2 cellular contexts compared by ENCODE assay signal in the genomic region with DNA sequence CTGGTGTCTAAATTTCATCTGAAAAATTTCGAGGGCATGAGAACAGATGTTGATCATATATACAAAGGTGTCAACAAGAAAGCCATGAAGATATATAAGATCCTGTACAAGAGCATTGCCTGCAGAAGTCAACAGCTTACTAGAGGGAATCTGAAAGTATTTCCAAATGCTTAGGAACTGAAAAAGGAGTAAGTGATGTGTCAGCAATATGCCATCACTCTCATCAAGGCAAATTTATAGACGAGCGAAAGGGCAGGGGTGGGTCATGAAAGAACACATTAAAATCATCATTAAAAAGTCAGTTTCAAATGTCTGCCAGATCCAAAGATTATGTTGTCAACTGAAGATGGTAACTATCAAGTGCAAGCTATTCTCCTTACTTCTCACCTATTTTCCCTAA.
TF ChIP-seq lines count a peak whose summit lies in the region.

No MANE protein-coding gene starts in this region.

TF ChIP-seq in HepG2, 621 proteins besides CTCF, POLR2A, EP300 and RAD21 (continued from another document):
- TF ChIP-seq ZNF512B (CRISPR knock-in tag; IDR thresholded peaks at IDR 0.05; ENCODE audit: borderline replicate concordance) (no peak), MAFF (IDR thresholded peaks at IDR 0.05; ENCODE audit: low read depth, low read length) (peak; percentile 89), MAFK (conservative IDR thresholded peaks at IDR 0.05 in 1 of 2, IDR thresholded peaks at IDR 0.05 in 1 of 2; ENCODE audit: low read length in 2 of 2) (peak; percentile 87 to 92)
- TF ChIP-seq, protein P1, sequence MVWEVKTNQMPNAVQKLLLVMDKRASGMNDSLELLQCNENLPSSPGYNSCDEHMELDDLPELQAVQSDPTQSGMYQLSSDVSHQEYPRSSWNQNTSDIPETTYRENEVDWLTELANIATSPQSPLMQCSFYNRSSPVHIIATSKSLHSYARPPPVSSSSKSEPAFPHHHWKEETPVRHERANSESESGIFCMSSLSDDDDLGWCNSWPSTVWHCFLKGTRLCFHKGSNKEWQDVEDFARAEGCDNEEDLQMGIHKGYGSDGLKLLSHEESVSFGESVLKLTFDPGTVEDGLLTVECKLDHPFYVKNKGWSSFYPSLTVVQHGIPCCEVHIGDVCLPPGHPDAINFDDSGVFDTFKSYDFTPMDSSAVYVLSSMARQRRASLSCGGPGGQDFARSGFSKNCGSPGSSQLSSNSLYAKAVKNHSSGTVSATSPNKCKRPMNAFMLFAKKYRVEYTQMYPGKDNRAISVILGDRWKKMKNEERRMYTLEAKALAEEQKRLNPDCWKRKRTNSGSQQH (CRISPR knock-in tag; IDR thresholded peaks at IDR 0.05; ENCODE audit: low read depth) = no peak
- TF ChIP-seq, protein P2, sequence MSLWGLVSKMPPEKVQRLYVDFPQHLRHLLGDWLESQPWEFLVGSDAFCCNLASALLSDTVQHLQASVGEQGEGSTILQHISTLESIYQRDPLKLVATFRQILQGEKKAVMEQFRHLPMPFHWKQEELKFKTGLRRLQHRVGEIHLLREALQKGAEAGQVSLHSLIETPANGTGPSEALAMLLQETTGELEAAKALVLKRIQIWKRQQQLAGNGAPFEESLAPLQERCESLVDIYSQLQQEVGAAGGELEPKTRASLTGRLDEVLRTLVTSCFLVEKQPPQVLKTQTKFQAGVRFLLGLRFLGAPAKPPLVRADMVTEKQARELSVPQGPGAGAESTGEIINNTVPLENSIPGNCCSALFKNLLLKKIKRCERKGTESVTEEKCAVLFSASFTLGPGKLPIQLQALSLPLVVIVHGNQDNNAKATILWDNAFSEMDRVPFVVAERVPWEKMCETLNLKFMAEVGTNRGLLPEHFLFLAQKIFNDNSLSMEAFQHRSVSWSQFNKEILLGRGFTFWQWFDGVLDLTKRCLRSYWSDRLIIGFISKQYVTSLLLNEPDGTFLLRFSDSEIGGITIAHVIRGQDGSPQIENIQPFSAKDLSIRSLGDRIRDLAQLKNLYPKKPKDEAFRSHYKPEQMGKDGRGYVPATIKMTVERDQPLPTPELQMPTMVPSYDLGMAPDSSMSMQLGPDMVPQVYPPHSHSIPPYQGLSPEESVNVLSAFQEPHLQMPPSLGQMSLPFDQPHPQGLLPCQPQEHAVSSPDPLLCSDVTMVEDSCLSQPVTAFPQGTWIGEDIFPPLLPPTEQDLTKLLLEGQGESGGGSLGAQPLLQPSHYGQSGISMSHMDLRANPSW (CRISPR knock-in tag; IDR thresholded peaks at IDR 0.05; ENCODE audit: borderline replicate concordance) = no peak

TF ChIP-seq in K562, 482 proteins besides CTCF, POLR2A, EP300 and RAD21 (continued from another document):
- TF ChIP-seq RFX5 (IDR thresholded peaks at IDR 0.05; ENCODE audit: low read depth, low read length) (no peak), MAFK (IDR thresholded peaks at IDR 0.05; ENCODE audit: low read length) (peak; percentile 56; the same call in 1 of the 2 replicates), CHD2 (IDR thresholded peaks at IDR 0.05; ENCODE audit: low read depth, low read length) (no peak), SMARCA4 (IDR thresholded peaks at IDR 0.05) (no peak), KAT7 (CRISPR knock-in tag; IDR thresholded peaks at IDR 0.05; ENCODE audit: borderline replicate concordance) (no peak), ZNF316 (IDR thresholded peaks at IDR 0.05) (peak; percentile 42; the same call in 1 of the 2 replicates)
- TF ChIP-seq, protein P3, sequence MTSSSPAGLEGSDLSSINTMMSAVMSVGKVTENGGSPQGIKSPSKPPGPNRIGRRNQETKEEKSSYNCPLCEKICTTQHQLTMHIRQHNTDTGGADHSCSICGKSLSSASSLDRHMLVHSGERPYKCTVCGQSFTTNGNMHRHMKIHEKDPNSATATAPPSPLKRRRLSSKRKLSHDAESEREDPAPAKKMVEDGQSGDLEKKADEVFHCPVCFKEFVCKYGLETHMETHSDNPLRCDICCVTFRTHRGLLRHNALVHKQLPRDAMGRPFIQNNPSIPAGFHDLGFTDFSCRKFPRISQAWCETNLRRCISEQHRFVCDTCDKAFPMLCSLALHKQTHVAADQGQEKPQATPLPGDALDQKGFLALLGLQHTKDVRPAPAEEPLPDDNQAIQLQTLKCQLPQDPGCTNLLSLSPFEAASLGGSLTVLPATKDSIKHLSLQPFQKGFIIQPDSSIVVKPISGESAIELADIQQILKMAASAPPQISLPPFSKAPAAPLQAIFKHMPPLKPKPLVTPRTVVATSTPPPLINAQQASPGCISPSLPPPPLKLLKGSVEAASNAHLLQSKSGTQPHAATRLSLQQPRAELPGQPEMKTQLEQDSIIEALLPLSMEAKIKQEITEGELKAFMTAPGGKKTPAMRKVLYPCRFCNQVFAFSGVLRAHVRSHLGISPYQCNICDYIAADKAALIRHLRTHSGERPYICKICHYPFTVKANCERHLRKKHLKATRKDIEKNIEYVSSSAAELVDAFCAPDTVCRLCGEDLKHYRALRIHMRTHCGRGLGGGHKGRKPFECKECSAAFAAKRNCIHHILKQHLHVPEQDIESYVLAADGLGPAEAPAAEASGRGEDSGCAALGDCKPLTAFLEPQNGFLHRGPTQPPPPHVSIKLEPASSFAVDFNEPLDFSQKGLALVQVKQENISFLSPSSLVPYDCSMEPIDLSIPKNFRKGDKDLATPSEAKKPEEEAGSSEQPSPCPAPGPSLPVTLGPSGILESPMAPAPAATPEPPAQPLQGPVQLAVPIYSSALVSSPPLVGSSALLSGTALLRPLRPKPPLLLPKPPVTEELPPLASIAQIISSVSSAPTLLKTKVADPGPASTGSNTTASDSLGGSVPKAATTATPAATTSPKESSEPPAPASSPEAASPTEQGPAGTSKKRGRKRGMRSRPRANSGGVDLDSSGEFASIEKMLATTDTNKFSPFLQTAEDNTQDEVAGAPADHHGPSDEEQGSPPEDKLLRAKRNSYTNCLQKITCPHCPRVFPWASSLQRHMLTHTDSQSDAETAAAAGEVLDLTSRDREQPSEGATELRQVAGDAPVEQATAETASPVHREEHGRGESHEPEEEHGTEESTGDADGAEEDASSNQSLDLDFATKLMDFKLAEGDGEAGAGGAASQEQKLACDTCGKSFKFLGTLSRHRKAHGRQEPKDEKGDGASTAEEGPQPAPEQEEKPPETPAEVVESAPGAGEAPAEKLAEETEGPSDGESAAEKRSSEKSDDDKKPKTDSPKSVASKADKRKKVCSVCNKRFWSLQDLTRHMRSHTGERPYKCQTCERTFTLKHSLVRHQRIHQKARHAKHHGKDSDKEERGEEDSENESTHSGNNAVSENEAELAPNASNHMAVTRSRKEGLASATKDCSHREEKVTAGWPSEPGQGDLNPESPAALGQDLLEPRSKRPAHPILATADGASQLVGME (CRISPR knock-in tag; IDR thresholded peaks at IDR 0.05) = no peak
